ENCODE assay signal across 28 cellular contexts in genomic region chr7:43141091-43141490, GRCh38. TPM values are rescaled to one million over a fixed set of nuclear protein-coding genes. Genes with fewer than 3 reads are reported as not detected.
DNase-seq lines count a peak whose midpoint lies in the region; ATAC-seq and TF ChIP-seq lines count a peak whose summit lies in the region.
"Had no signal": no experiment of that assay in that cellular context is flagged by ENCODE, and none has a peak within 500 bp of the region (broad histone marks: within the 10 kb centered on the region; RNA-seq: fewer than 3 reads in every experiment).

No MANE protein-coding gene starts in this region.

- TF ChIP-seq CTCF in WTC11 (IDR thresholded peaks at IDR 0.05): no peak

- peak; percentile 59 for ATAC-seq in WTC11
- ATAC-seq in HG03457 (IDR thresholded peaks at IDR 0.05; ENCODE audit: unreplicated experiment): no peak
- no peak for ATAC-seq in HG03520 (IDR thresholded peaks at IDR 0.05; ENCODE audit: unreplicated experiment)
- ATAC-seq in HG02678 (IDR thresholded peaks at IDR 0.05; ENCODE audit: unreplicated experiment): no peak
- ATAC-seq: activated CD4-positive, alpha-beta T cell treated with anti-CD3 and anti-CD28 coated beads for 36 hours; foreskin keratinocyte; GM12878; left cardiac atrium; naive thymus-derived CD4-positive, alpha-beta T cell; PC-3 had no signal

- POLR2A ChIA-PET in WTC11 (lab: Charles Lee): interaction anchor here (0.6 kb wide), 2 partner anchors 64 to 208 kb away, joined by 4 to 6 read pairs; no protein-coding TSS in a partner anchor

- CTCF ChIA-PET in WTC11 (lab: Charles Lee): interaction anchor here (1.3 kb wide), 1 partner anchor 33 kb away, joined by 5 read pairs; no protein-coding TSS in a partner anchor

- H3K27ac Mint-ChIP-seq in WTC11: peak overlapping the region; percentile 82
- H3K27ac Mint-ChIP-seq: activated CD4-positive, alpha-beta T cell treated with anti-CD3 and anti-CD28 coated beads for 36 hours; activated naive CD4-positive, alpha-beta T cell treated with anti-CD3 and anti-CD28 coated beads for 36 hours; IgD-negative memory B cell; naive thymus-derived CD4-positive, alpha-beta T cell had no signal

- H3K4me1 Mint-ChIP-seq in WTC11: peaks cover 62% of the 10 kb centered on the region
- H3K4me1 Mint-ChIP-seq: activated CD4-positive, alpha-beta T cell treated with anti-CD3 and anti-CD28 coated beads for 36 hours; IgD-negative memory B cell; naive thymus-derived CD4-positive, alpha-beta T cell had no signal

- no peaks in the 10 kb centered on the region for H3K27me3 Mint-ChIP-seq in WTC11 (ENCODE audit: low read depth)

- H3K36me3 Mint-ChIP-seq in WTC11: no peaks in the 10 kb centered on the region
- H3K36me3 Mint-ChIP-seq: IgD-negative memory B cell; naive thymus-derived CD4-positive, alpha-beta T cell had no signal

- H3K9me3 Mint-ChIP-seq in WTC11: 0 out of 2 replicates have a peak, but pooled peaks cover 14% of the 10 kb centered on the region
- H3K9me3 Mint-ChIP-seq: activated naive CD4-positive, alpha-beta T cell treated with anti-CD3 and anti-CD28 coated beads for 36 hours; IgD-negative memory B cell; naive thymus-derived CD4-positive, alpha-beta T cell had no signal

- DNase-seq in NCI-H1417 (lab: John Stamatoyannopoulos, UW): peak in 2 of 3 experiments; percentile 17 to 33
- DNase-seq in NCI-H1417 treated with DMSO at 0.1 percent for 48 hours (lab: John Stamatoyannopoulos, UW): no peak
- DNase-seq in WTC11 (ENCODE audit: low spot score): peak; percentile 80
- DNase-seq in iPS DF 4.7 (ENCODE audit: extremely low read depth, low spot score): peak; percentile 64
- DNase-seq in NAMALWA (ENCODE audit: low spot score): no peak
- DNase-seq: activated CD4-positive, alpha-beta T cell treated with anti-CD3 and anti-CD28 coated beads for 36 hours; activated naive CD4-positive, alpha-beta T cell treated with anti-CD3 and anti-CD28 coated beads for 36 hours; activated T-cell treated with anti-CD3 and anti-CD28 coated beads, Interleukin-2, amount 50 U/mL, for 48 hours; cerebellar nuclear complex; DMS53; erythroblast; foreskin keratinocyte; hippocampal formation; left cardiac atrium; naive thymus-derived CD4-positive, alpha-beta T cell; NCI-H2029; PC-3; SHP77 treated with DMSO at 0.1 percent for 48 hours; small intestine; stimulated activated CD4-positive, alpha-beta T cell treated with anti-CD3 and anti-CD28 coated beads, Interleukin-2, amount 100 ng/mL, for 48 hours; stimulated activated naive CD4-positive, alpha-beta T cell; T-helper 1 cell had no signal

- no peak overlapping the region for H3K4me3 Mint-ChIP-seq in WTC11
- H3K4me3 Mint-ChIP-seq: activated CD4-positive, alpha-beta T cell treated with anti-CD3 and anti-CD28 coated beads for 36 hours; activated naive CD4-positive, alpha-beta T cell treated with anti-CD3 and anti-CD28 coated beads for 36 hours; IgD-negative memory B cell; naive thymus-derived CD4-positive, alpha-beta T cell had no signal

TF ChIP-seq in WTC11, 78 proteins besides CTCF, POLR2A, EP300 and RAD21 (continues in another document):
- TF ChIP-seq GRHL2 (CRISPR knock-in tag; IDR thresholded peaks at IDR 0.05; ENCODE audit: insufficient replicate concordance, severe bottlenecking) (no peak), TEAD4 (CRISPR knock-in tag; IDR thresholded peaks at IDR 0.05) (peak; percentile 23; the same call in 1 of the 2 replicates), PRDM15 (CRISPR knock-in tag; IDR thresholded peaks at IDR 0.05) (no peak), AR (CRISPR knock-in tag; IDR thresholded peaks at IDR 0.05) (peak; percentile 64; the same call in 1 of the 2 replicates), KAT7 (CRISPR knock-in tag; IDR thresholded peaks at IDR 0.05; ENCODE audit: borderline replicate concordance) (no peak), ZNF671 (CRISPR knock-in tag; IDR thresholded peaks at IDR 0.05) (0 out of 2 replicates have a peak, but pooled peaks have one; percentile 42), TP53 (CRISPR knock-in tag; IDR thresholded peaks at IDR 0.05) (no peak), TEAD1 (CRISPR knock-in tag; IDR thresholded peaks at IDR 0.05) (peak; percentile 70; the same call in 1 of the 2 replicates), ZNF396 (CRISPR knock-in tag; IDR thresholded peaks at IDR 0.05; ENCODE audit: borderline replicate concordance) (no peak), CREM (CRISPR knock-in tag; IDR thresholded peaks at IDR 0.05) (no peak), PRRX2 (CRISPR knock-in tag; IDR thresholded peaks at IDR 0.05) (0 out of 2 replicates have a peak, but pooled peaks have one; percentile 49), ETV6 (CRISPR knock-in tag; IDR thresholded peaks at IDR 0.05) (no peak), STAT6 (CRISPR knock-in tag; conservative IDR thresholded peaks at IDR 0.05; ENCODE audit: low read depth) (no peak), MXD4 (CRISPR knock-in tag; IDR thresholded peaks at IDR 0.05; ENCODE audit: borderline replicate concordance) (0 out of 2 replicates have a peak, but pooled peaks have one; percentile 26), RORB (CRISPR knock-in tag; IDR thresholded peaks at IDR 0.05) (no peak), ELF4 (CRISPR knock-in tag; IDR thresholded peaks at IDR 0.05; ENCODE audit: low read depth) (no peak), ESRRA (CRISPR knock-in tag; IDR thresholded peaks at IDR 0.05; ENCODE audit: borderline replicate concordance) (no peak)

RNA-seq across cellular contexts. Expression of gene HECW1, which starts 28.6 kb away (rescaled TPM):
- 4.9 to 6.1 TPM (median 5.4 TPM) in 3 replicates for total RNA-seq in WTC11 (2021)
- total RNA-seq: activated CD4-positive, alpha-beta T cell treated with anti-CD3 and anti-CD28 coated beads for 36 hours; activated CD8-positive, alpha-beta memory T cell treated with anti-CD3 and anti-CD28 coated beads for 36 hours; activated naive CD4-positive, alpha-beta T cell treated with anti-CD3 and anti-CD28 coated beads for 36 hours; foreskin keratinocyte; left cardiac atrium; naive thymus-derived CD4-positive, alpha-beta T cell had no signal

Comparison
In these comparisons a context has a peak if more than half of its experiments do, and no peak if none do; other contexts are left out.
1. DNase-seq: peak in NCI-H1417 (2 of 3), WTC11 (single experiment) and iPS DF 4.7 (single experiment); none in NCI-H1417 treated with DMSO at 0.1 percent for 48 hours (single experiment) and NAMALWA (single experiment).